1 cellular context compared by ENCODE assay signal in the genomic region with DNA sequence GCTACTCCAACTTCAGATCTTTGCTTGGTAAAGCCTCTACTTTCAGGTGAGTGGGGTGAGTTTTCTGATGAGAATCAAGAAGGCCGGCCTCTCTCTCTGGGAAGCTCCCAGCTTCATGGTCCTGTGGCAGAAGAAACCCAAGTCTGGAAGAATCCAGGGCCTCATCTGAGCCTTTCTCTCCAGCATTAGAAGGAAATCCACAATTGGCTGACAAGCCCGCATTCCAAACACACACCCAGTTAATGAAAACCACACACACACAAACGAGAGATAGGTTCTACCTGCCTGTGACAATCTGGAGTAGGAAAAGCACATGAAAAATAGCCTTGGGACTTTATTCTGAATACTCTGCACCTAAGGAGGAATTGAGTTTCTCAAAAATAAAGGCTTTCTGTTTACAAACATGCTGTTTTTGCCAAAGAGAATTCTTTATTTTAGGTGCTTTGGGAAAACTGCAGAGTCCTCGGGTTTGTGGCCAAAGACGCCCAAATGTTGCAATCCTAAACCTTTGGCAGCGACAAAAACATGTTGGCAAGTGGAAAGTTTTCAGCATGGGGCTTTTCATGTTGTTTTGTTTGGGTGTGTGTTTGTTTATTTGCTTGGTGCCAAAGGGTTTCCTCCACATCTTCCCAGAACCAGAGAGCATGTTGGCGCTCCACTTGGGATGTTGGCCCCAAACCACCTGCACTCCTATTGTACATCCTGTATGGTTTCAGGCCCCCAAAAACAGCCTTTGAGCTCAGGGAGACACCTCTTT.
TF ChIP-seq lines count a peak whose summit lies in the region.

No MANE protein-coding gene starts in this region.

TF ChIP-seq in HepG2, 621 proteins besides CTCF, POLR2A, EP300 and RAD21 (continued from another document):
- TF ChIP-seq MAFF (IDR thresholded peaks at IDR 0.05; ENCODE audit: low read depth, low read length): no peak
- TF ChIP-seq ZFAT (CRISPR knock-in tag; conservative IDR thresholded peaks at IDR 0.05): no peak
- no peak for TF ChIP-seq MXI1 (IDR thresholded peaks at IDR 0.05; ENCODE audit: borderline replicate concordance, low read depth, low read length)
- TF ChIP-seq ZNF350 (CRISPR knock-in tag; IDR thresholded peaks at IDR 0.05; ENCODE audit: borderline replicate concordance, low read depth): no peak
- TF ChIP-seq ZNF562 (CRISPR knock-in tag; IDR thresholded peaks at IDR 0.05; ENCODE audit: borderline replicate concordance): no peak
- TF ChIP-seq ZBTB20 (CRISPR knock-in tag; IDR thresholded peaks at IDR 0.05; ENCODE audit: borderline replicate concordance, low read depth): no peak
- TF ChIP-seq, protein P1, sequence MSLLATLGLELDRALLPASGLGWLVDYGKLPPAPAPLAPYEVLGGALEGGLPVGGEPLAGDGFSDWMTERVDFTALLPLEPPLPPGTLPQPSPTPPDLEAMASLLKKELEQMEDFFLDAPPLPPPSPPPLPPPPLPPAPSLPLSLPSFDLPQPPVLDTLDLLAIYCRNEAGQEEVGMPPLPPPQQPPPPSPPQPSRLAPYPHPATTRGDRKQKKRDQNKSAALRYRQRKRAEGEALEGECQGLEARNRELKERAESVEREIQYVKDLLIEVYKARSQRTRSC (CRISPR knock-in tag; IDR thresholded peaks at IDR 0.05; ENCODE audit: low read depth): no peak
- TF ChIP-seq RBM22 (optimal IDR thresholded peaks at IDR 0.05; ENCODE audit: low read length): no peak
- TF ChIP-seq, protein P2, sequence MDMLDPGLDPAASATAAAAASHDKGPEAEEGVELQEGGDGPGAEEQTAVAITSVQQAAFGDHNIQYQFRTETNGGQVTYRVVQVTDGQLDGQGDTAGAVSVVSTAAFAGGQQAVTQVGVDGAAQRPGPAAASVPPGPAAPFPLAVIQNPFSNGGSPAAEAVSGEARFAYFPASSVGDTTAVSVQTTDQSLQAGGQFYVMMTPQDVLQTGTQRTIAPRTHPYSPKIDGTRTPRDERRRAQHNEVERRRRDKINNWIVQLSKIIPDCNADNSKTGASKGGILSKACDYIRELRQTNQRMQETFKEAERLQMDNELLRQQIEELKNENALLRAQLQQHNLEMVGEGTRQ (IDR thresholded peaks at IDR 0.05; ENCODE audit: low read depth, low read length): no peak
- TF ChIP-seq, protein P2 (CRISPR knock-in tag; IDR thresholded peaks at IDR 0.05; ENCODE audit: borderline replicate concordance): no peak
- TF ChIP-seq SMAD3 (CRISPR knock-in tag; IDR thresholded peaks at IDR 0.05): no peak
- TF ChIP-seq CEBPB (IDR thresholded peaks at IDR 0.05; ENCODE audit: borderline replicate concordance, low read depth, low read length): no peak
- no peak for TF ChIP-seq ZFP36L1 (CRISPR knock-in tag; IDR thresholded peaks at IDR 0.05)
